ENCODE assay signal across 9 cellular contexts in the genomic region with DNA sequence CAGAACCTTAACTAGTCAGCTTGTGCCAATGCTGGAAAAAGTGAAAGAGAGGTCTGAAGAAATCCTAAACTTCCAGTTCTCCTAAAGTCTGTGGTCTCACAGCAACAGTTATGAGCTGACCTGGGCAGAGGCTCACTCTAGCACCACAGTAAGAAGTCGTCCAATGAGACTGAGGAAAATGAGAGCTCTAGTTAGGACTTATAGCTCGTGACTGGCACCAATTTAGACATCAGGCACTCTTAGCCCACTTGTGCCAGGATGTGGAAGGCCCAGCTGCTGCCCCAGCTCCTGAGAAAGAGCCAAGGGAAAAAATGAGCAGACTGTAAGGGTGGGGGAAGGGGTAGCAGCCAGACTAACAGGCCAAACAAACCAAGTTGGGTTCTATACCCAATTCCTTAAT. TPM values are rescaled to one million over a fixed set of nuclear protein-coding genes. Genes with fewer than 3 reads are reported as not detected.
DNase-seq lines count a peak whose midpoint lies in the region; ATAC-seq, FAIRE-seq and TF ChIP-seq lines count a peak whose summit lies in the region.
"Had no signal": no experiment of that assay in that cellular context is flagged by ENCODE, and none has a peak within 500 bp of the region (broad histone marks: within the 10 kb centered on the region; RNA-seq: fewer than 3 reads in every experiment).

No MANE protein-coding gene starts in this region.

- H3K27me3 Mint-ChIP-seq in activated naive CD8-positive, alpha-beta T cell treated with anti-CD3 and anti-CD28 coated beads for 36 hours = no peaks in the 10 kb centered on the region

- TF ChIP-seq CTCF in kidney (IDR thresholded peaks at IDR 0.05; ENCODE audit: borderline replicate concordance, extremely low read depth, insufficient read depth) = no peak

- H3K4me3 ChIP-seq in skeletal muscle satellite cell (ENCODE audit: low read length) = no peak overlapping the region
- no peak overlapping the region for H3K4me3 ChIP-seq in kidney (ENCODE audit: low read length in 2 of 2)

- no peak for ATAC-seq in HG03159 (IDR thresholded peaks at IDR 0.05; ENCODE audit: unreplicated experiment)

- no peaks in the 10 kb centered on the region for H3K9me3 Mint-ChIP-seq in activated naive CD8-positive, alpha-beta T cell treated with anti-CD3 and anti-CD28 coated beads for 36 hours

- H3K36me3 Mint-ChIP-seq in activated naive CD8-positive, alpha-beta T cell treated with anti-CD3 and anti-CD28 coated beads for 36 hours = peaks cover 9% of the 10 kb centered on the region

- H3K36me3 ChIP-seq in skeletal muscle satellite cell (ENCODE audit: insufficient read depth, low read length) = peaks cover 6% of the 10 kb centered on the region
- H3K36me3 ChIP-seq in kidney (ENCODE audit: control insufficient read depth in 1 of 2, insufficient read depth in 2 of 2, low read length in 2 of 2) = no peaks in the 10 kb centered on the region

- no peaks in the 10 kb centered on the region for H3K27me3 ChIP-seq in skeletal muscle satellite cell (ENCODE audit: control insufficient read depth, insufficient read depth, low read length)

- peak overlapping the region; percentile 28 for H3K4me2 ChIP-seq in skeletal muscle satellite cell (ENCODE audit: low read length)

- H3K4me1 Mint-ChIP-seq in activated naive CD8-positive, alpha-beta T cell treated with anti-CD3 and anti-CD28 coated beads for 36 hours = peaks cover 46% of the 10 kb centered on the region

- no peak for FAIRE-seq in kidney (lab: Jason Lieb, UNC)

- peaks cover 21% of the 10 kb centered on the region for H3K4me1 ChIP-seq in skeletal muscle satellite cell (ENCODE audit: control insufficient read depth, insufficient read depth, low read length)
- peaks cover 12 to 17% of the 10 kb centered on the region in 2 donors for H3K4me1 ChIP-seq in kidney (ENCODE audit: control insufficient read depth in 1 of 2, insufficient read depth in 1 of 2, low read depth in 1 of 2, low read length in 2 of 2)

- H3K4me3 Mint-ChIP-seq in activated naive CD8-positive, alpha-beta T cell treated with anti-CD3 and anti-CD28 coated beads for 36 hours = no peak overlapping the region

- H3K27ac ChIP-seq in kidney (ENCODE audit: low read depth in 2 of 2, low read length in 2 of 2) = no peak overlapping the region

- H3K9ac ChIP-seq in skeletal muscle satellite cell (ENCODE audit: low read depth, low read length) = no peak overlapping the region
- H3K9ac ChIP-seq in kidney (ENCODE audit: low read length in 2 of 2) = no peak overlapping the region

- DNase-seq in LHCN-M2 (ENCODE audit: low read depth) (peak; percentile 77), hippocampal formation (lab: John Stamatoyannopoulos, UW) (peak; percentile 42 to 70), kidney (no peak), NCI-H69 (lab: John Stamatoyannopoulos, UW) (no peak), NAMALWA (ENCODE audit: low spot score) (no peak)
- DNase-seq in activated naive CD8-positive, alpha-beta T cell treated with anti-CD3 and anti-CD28 coated beads for 36 hours = no peak
- DNase-seq: amniotic stem cell had no signal

- intact Hi-C loops in kidney (cut with DNase I) = no loop called here

- H3K9me3 ChIP-seq in skeletal muscle satellite cell (replicated peaks; ENCODE audit: low read length) (no peaks in the 10 kb centered on the region), kidney (ENCODE audit: control insufficient read depth in 1 of 2, low read length in 2 of 2) (no peaks in the 10 kb centered on the region)

- H3K27ac Mint-ChIP-seq in activated naive CD8-positive, alpha-beta T cell treated with anti-CD3 and anti-CD28 coated beads for 36 hours = peak overlapping the region; percentile 7

RNA-seq across cellular contexts. Expression of a gene that starts 7.6 kb away (rescaled TPM):
- total RNA-seq in LHCN-M2 (2014; rRNA removed) (95.3 and 112 TPM in 2 replicates), kidney (56.1 TPM)
- 65.9 TPM for polyA plus RNA-seq in LHCN-M2 (2012)
- total RNA-seq in activated naive CD8-positive, alpha-beta T cell treated with anti-CD3 and anti-CD28 coated beads for 36 hours = 10 to 100 TPM; 96.2 to 97.0 TPM
- total RNA-seq in skeletal muscle satellite cell (2012; rRNA removed) = 70.6 and 74.3 TPM in 2 replicates
- polyA plus RNA-seq in kidney (ENCODE audit: insufficient read depth, low read depth, low replicate concordance) = 49.7 TPM

RNA-seq across cellular contexts. Expression of a gene that starts 8.1 kb away (rescaled TPM):
- total RNA-seq in LHCN-M2 (2014; rRNA removed) = 36.5 and 39.3 TPM in 2 replicates
- 28.1 TPM for polyA plus RNA-seq in LHCN-M2 (2012)
- 1 to 10 TPM in 1 of 2 experiments, under 1 TPM in 1; 0.99 to 1.3 TPM for total RNA-seq in activated naive CD8-positive, alpha-beta T cell treated with anti-CD3 and anti-CD28 coated beads for 36 hours
- 20.0 and 23.2 TPM in 2 replicates for total RNA-seq in skeletal muscle satellite cell (2012; rRNA removed)
- total RNA-seq in kidney = 17.4 TPM
- 26.1 TPM for polyA plus RNA-seq in kidney (ENCODE audit: insufficient read depth, low read depth, low replicate concordance)

RNA-seq across cellular contexts. Expression of a gene that starts 44.6 kb away (rescaled TPM):
- total RNA-seq in LHCN-M2 (2014; rRNA removed) (77.3 and 86.1 TPM in 2 replicates), kidney (35.9 TPM)
- 59.4 TPM for polyA plus RNA-seq in LHCN-M2 (2012)
- total RNA-seq in activated naive CD8-positive, alpha-beta T cell treated with anti-CD3 and anti-CD28 coated beads for 36 hours = 10 to 100 TPM; 37.5 to 42.2 TPM
- 44.6 and 55.9 TPM in 2 replicates for total RNA-seq in skeletal muscle satellite cell (2012; rRNA removed)
- 48.9 TPM for polyA plus RNA-seq in kidney (ENCODE audit: insufficient read depth, low read depth, low replicate concordance)

RNA-seq across cellular contexts. Expression of a gene that starts 44.8 kb away (rescaled TPM):
- total RNA-seq in LHCN-M2 (2014; rRNA removed) = 34.4 and 38.3 TPM in 2 replicates
- 42.0 TPM for polyA plus RNA-seq in LHCN-M2 (2012)
- total RNA-seq in activated naive CD8-positive, alpha-beta T cell treated with anti-CD3 and anti-CD28 coated beads for 36 hours = 10 to 100 TPM; 48.4 to 53.7 TPM
- total RNA-seq in skeletal muscle satellite cell (2012; rRNA removed) = 30.6 and 40.3 TPM in 2 replicates
- 28.8 TPM for total RNA-seq in kidney
- 40.9 TPM for polyA plus RNA-seq in kidney (ENCODE audit: insufficient read depth, low read depth, low replicate concordance)

Comparison
In these comparisons a context has a peak if more than half of its experiments do, and no peak if none do; other contexts are left out.
1. DNase-seq: peak in LHCN-M2 (single experiment) and hippocampal formation (2 of 2); none in activated naive CD8-positive, alpha-beta T cell treated with anti-CD3 and anti-CD28 coated beads for 36 hours (single experiment), kidney (single experiment), NCI-H69 (single experiment) and NAMALWA (single experiment).